ENCODE assay signal across 17 cellular contexts in genomic region chr2:27284989-27285388, GRCh38. TPM values are rescaled to one million over a fixed set of nuclear protein-coding genes. Genes with fewer than 3 reads are reported as not detected.
A peak's percentile ranks its signal among the peaks of the same experiment; 100 is the strongest.
DNase-seq lines count a peak whose midpoint lies in the region; ATAC-seq and TF ChIP-seq lines count a peak whose summit lies in the region.
"Had no signal": no experiment of that assay in that cellular context is flagged by ENCODE, and none has a peak within 500 bp of the region (broad histone marks: within the 10 kb centered on the region; RNA-seq: fewer than 3 reads in every experiment).

No MANE protein-coding gene starts in this region.

- H3K4me3 Mint-ChIP-seq in nephron, result peak overlapping the region; percentile 5 to 81 (median 7)
- H3K4me3 Mint-ChIP-seq: CD8-positive, alpha-beta memory T cell had no signal

- H3K27ac ChIP-seq in heart right ventricle (peak overlapping the region in 5 of 10 donors; percentile 24 to 97 (median 95)), caudate nucleus (ENCODE audit: low read depth, low read length) (peak overlapping the region; percentile 52), skeletal muscle tissue (ENCODE audit: low read depth, low read length) (peak overlapping the region; percentile 99)
- H3K27ac ChIP-seq: BLaER1, GM23248 had no signal

- H3K36me3 ChIP-seq in heart right ventricle (no peaks in the 10 kb centered on the region), skeletal muscle tissue (ENCODE audit: control insufficient read depth in 3 of 3, insufficient read depth in 3 of 3, low read length in 3 of 3) (peaks cover 7 to 20% (median 10%) of the 10 kb centered on the region in 3 donors)
- H3K36me3 ChIP-seq: BLaER1 had no signal

- intact Hi-C loops in heart right ventricle (cut with DNase I) (loop anchor here in 6 of 10 donors (5.0 to 10.0 kb wide), 5 partner anchors 38 to 323 kb away; no protein-coding TSS in a partner anchor), Right ventricle myocardium superior (cut with DNase I) (no loop called here)

- 70 to 83% methylated on average over 1 of the region's 1 CpG for WGBS in heart right ventricle, 2 donors

- H3K36me3 Mint-ChIP-seq in nephron (ENCODE audit: low read depth), result no peaks in the 10 kb centered on the region
- H3K36me3 Mint-ChIP-seq: CD8-positive, alpha-beta memory T cell had no signal

- H3K27me3 ChIP-seq in heart right ventricle, result peaks cover 0 to 7% (median 4%) of the 10 kb centered on the region in 7 donors
- H3K27me3 ChIP-seq in skeletal muscle tissue (ENCODE audit: control insufficient read depth in 3 of 3, insufficient read depth in 3 of 3, low read length in 3 of 3), result no peaks in the 10 kb centered on the region
- H3K27me3 ChIP-seq: BLaER1 had no signal

- TF ChIP-seq CTCF in heart right ventricle (IDR thresholded peaks at IDR 0.05) (no peak), nephron (IDR thresholded peaks at IDR 0.05; ENCODE audit: unreplicated experiment in 3 of 3) (no peak)

- H3K4me1 Mint-ChIP-seq in nephron, result peaks cover 59% of the 10 kb centered on the region

- H3K9me3 ChIP-seq in heart right ventricle, result no peaks in the 10 kb centered on the region
- no peaks in the 10 kb centered on the region for H3K9me3 ChIP-seq in skeletal muscle tissue (ENCODE audit: control insufficient read depth in 3 of 3, low read length in 3 of 3)
- H3K9me3 ChIP-seq: BLaER1, Caco-2 had no signal

- peak overlapping the region in 9 of 10 donors; percentile 45 to 69 (median 61) for H3K4me3 ChIP-seq in heart right ventricle
- H3K4me3 ChIP-seq in skeletal muscle tissue (ENCODE audit: low read length in 3 of 3), result peak overlapping the region; percentile 97 to 99 (median 98)
- H3K4me3 ChIP-seq: BLaER1, GM23248 had no signal

- H3K27me3 Mint-ChIP-seq in nephron (ENCODE audit: low read depth), result peaks cover 33% of the 10 kb centered on the region

- H3K9ac ChIP-seq in skeletal muscle tissue (ENCODE audit: low read depth in 1 of 3, low read length in 3 of 3), result peak overlapping the region; percentile 66 to 100 (median 98)
- H3K9ac ChIP-seq: BLaER1, GM23248 had no signal

- DNase-seq in heart right ventricle (no peak), Right ventricle myocardium superior (no peak), caudate nucleus (lab: John Stamatoyannopoulos, UW) (peak in 10 of 61 donors; percentile 4 to 70 (median 18))
- no peak for DNase-seq in effector CD8-positive, alpha-beta T cell (lab: John Stamatoyannopoulos, UW)
- DNase-seq: 8988T; AML-193; Caco-2; CD8-positive, alpha-beta memory T cell; DND-41; GDM1; GM23248; H7 had no signal

- H3K4me1 ChIP-seq in heart right ventricle (peaks cover 0 to 56% (median 23%) of the 10 kb centered on the region in 9 donors), skeletal muscle tissue (ENCODE audit: control insufficient read depth in 3 of 3, insufficient read depth in 3 of 3, low read length in 3 of 3) (peaks cover 42 to 62% (median 46%) of the 10 kb centered on the region in 3 donors)

- ATAC-seq in heart right ventricle (no peak), Right ventricle myocardium superior (ENCODE audit: poor library complexity) (no peak), GM18861 (IDR thresholded peaks at IDR 0.05; ENCODE audit: unreplicated experiment) (no peak)

- no peaks in the 10 kb centered on the region for H3K9me3 Mint-ChIP-seq in nephron
- H3K9me3 Mint-ChIP-seq: CD8-positive, alpha-beta memory T cell had no signal

- peak overlapping the region in 1 of 3 experiments; percentile 4 for H3K27ac Mint-ChIP-seq in nephron
- H3K27ac Mint-ChIP-seq: CD8-positive, alpha-beta memory T cell had no signal

RNA-seq across cellular contexts. Expression of gene TRIM54, which starts 2.8 kb away (rescaled TPM):
- 100 to 1,000 TPM; 204 to 303 (median 249) TPM for total RNA-seq in heart right ventricle
- polyA plus RNA-seq in heart right ventricle, result 100 to 1,000 TPM; 131 to 568 TPM
- 301 TPM for total RNA-seq in Right ventricle myocardium superior
- total RNA-seq in skeletal muscle tissue, result 60.0 TPM
- total RNA-seq: GM23248 had no signal
- polyA plus RNA-seq: CD8-positive, alpha-beta memory T cell; GM23248 had no signal

RNA-seq across cellular contexts. Expression of gene DNAJC5G, which starts 9.8 kb away (rescaled TPM):
- total RNA-seq in heart right ventricle, result 1 to 10 TPM in 9 of 10 donors, under 1 TPM in 1; 0.94 to 6.0 (median 1.6) TPM
- polyA plus RNA-seq in heart right ventricle, result 1 to 10 TPM in 1 of 2 donors, under 1 TPM in 1; 0.19 to 3.7 TPM
- total RNA-seq in Right ventricle myocardium superior, result 2.3 TPM
- under 0.01 TPM for total RNA-seq in skeletal muscle tissue
- total RNA-seq: CD8-positive, alpha-beta memory T cell; GM23248; H7; HT1080 had no signal
- polyA plus RNA-seq: CD8-positive, alpha-beta memory T cell; GM23248 had no signal

RNA-seq across cellular contexts. Expression of gene SLC30A3, which starts 22.1 kb away (rescaled TPM):
- 10 to 100 TPM in 7 of 10 donors, 1 to 10 TPM in 3; 6.0 to 35.8 (median 10.6) TPM for total RNA-seq in heart right ventricle
- 1 to 10 TPM; 4.3 to 7.4 TPM for polyA plus RNA-seq in heart right ventricle
- total RNA-seq in Right ventricle myocardium superior, result 10.4 TPM
- 0.52 TPM for total RNA-seq in skeletal muscle tissue
- total RNA-seq: GM23248 had no signal
- polyA plus RNA-seq: CD8-positive, alpha-beta memory T cell; GM23248 had no signal

RNA-seq across cellular contexts. Expression of gene UCN, which starts 23.3 kb away (rescaled TPM):
- total RNA-seq in heart right ventricle (1 to 10 TPM in 5 of 10 donors, under 1 TPM in 4, not detected in 1; 0.51 to 2.0 (median 1.1) TPM), Right ventricle myocardium superior (0.59 TPM), skeletal muscle tissue (1.0 TPM)
- polyA plus RNA-seq in heart right ventricle, result 1 to 10 TPM; 3.3 to 4.1 TPM
- total RNA-seq: Caco-2, GM23248 had no signal

RNA-seq across cellular contexts. Expression of gene MPV17, which starts 37.9 kb away (rescaled TPM):
- total RNA-seq in heart right ventricle (10 to 100 TPM; 40.8 to 84.9 (median 66.6) TPM), Right ventricle myocardium superior (37.2 TPM), skeletal muscle tissue (23.0 TPM)
- 100 to 1,000 TPM in 1 of 2 donors, 10 to 100 TPM in 1; 93.9 to 220 TPM for polyA plus RNA-seq in heart right ventricle
